In genomic region chrX:133412246-133412645, GRCh38 we compare ENCODE assay signal across 12 cellular contexts. TPM values are rescaled to one million over a fixed set of nuclear protein-coding genes. Genes with fewer than 3 reads are reported as not detected.
DNase-seq lines count a peak whose midpoint lies in the region; TF ChIP-seq lines count a peak whose summit lies in the region.
"Had no signal": no experiment of that assay in that cellular context is flagged by ENCODE, and none has a peak within 500 bp of the region (broad histone marks: within the 10 kb centered on the region; RNA-seq: fewer than 3 reads in every experiment).

No MANE protein-coding gene starts in this region.

- no peak overlapping the region for H3K4me3 Mint-ChIP-seq in Caco-2 (ENCODE audit: unreplicated experiment)

- 49% methylated on average over 3 of the region's 3 CpGs for WGBS in hepatocyte (ENCODE audit: low lambda C conversion rate, missing lambda C conversion rate)

- H3K4me3 ChIP-seq in AG10803 (ENCODE audit: low read length) (no peak overlapping the region), SJSA1 (peak overlapping the region; percentile 80), hepatocyte (no peak overlapping the region), osteoblast (ENCODE audit: insufficient read depth, low read length) (no peak overlapping the region), Caco-2 (ENCODE audit: low read depth, low read length) (no peak overlapping the region), BE2C (ENCODE audit: low read depth, low read length) (no peak overlapping the region)

- no TSS peak for BruUV-seq in Caco-2 (replicated peaks; lab: Mats Ljungman, UMichigan)

- H3K4me1 ChIP-seq in SJSA1 (replicated peaks) (peaks cover 31% of the 10 kb centered on the region), hepatocyte (ENCODE audit: insufficient read depth) (no peaks in the 10 kb centered on the region), osteoblast (ENCODE audit: insufficient read depth, low read length) (no peaks in the 10 kb centered on the region), Caco-2 (no peaks in the 10 kb centered on the region), BE2C (no peaks in the 10 kb centered on the region)

- H3K27me3 Mint-ChIP-seq in Caco-2 (ENCODE audit: insufficient read depth, unreplicated experiment), result peaks cover 7% of the 10 kb centered on the region

- TF ChIP-seq CTCF in AG10803 (conservative IDR thresholded peaks at IDR 0.05; ENCODE audit: low read length) (no peak), hepatocyte (IDR thresholded peaks at IDR 0.05; ENCODE audit: poor library complexity) (no peak), osteoblast (IDR thresholded peaks at IDR 0.05; ENCODE audit: extremely low read depth, low read depth, low read length) (no peak), Caco-2 (IDR thresholded peaks at IDR 0.05; ENCODE audit: insufficient read depth in 1 of 2, low read depth in 1 of 2, low read length in 1 of 2, severe bottlenecking in 1 of 2, unreplicated experiment in 1 of 2) (no peak), BE2C (IDR thresholded peaks at IDR 0.05; ENCODE audit: low read depth, low read length) (no peak), RWPE1 (conservative IDR thresholded peaks at IDR 0.05; ENCODE audit: low read depth) (no peak)

- H2AFZ ChIP-seq in hepatocyte, result no peak overlapping the region
- no peak overlapping the region for H2AFZ ChIP-seq in osteoblast (ENCODE audit: low read length)

- H3K4me1 Mint-ChIP-seq in Caco-2 (ENCODE audit: low read depth, unreplicated experiment), result no peaks in the 10 kb centered on the region

- CTCF ChIA-PET in Caco-2 (lab: Charles Lee), result no interaction called here
- CTCF ChIA-PET in RWPE1 (lab: Yijun Ruan, JAX), result no interaction called here

- no peaks in the 10 kb centered on the region for H3K36me3 Mint-ChIP-seq in Caco-2 (ENCODE audit: insufficient read depth, unreplicated experiment)

- no peak overlapping the region for H3K27ac Mint-ChIP-seq in Caco-2 (ENCODE audit: unreplicated experiment)

- H3K9me3 ChIP-seq in SJSA1 (replicated peaks) (no peaks in the 10 kb centered on the region), hepatocyte (ENCODE audit: low read depth) (no peaks in the 10 kb centered on the region), osteoblast (ENCODE audit: low read depth, low read length) (no peaks in the 10 kb centered on the region), Caco-2 (no peaks in the 10 kb centered on the region), BE2C (no peaks in the 10 kb centered on the region)
- H3K9me3 ChIP-seq: esophagus squamous epithelium had no signal

- H3K4me2 ChIP-seq in hepatocyte (peak overlapping the region; percentile 86), osteoblast (ENCODE audit: insufficient read depth, low read length) (no peak overlapping the region)

- DNase-seq in AG10803 (ENCODE audit: low read depth) (peak; percentile 62), SJSA1 (ENCODE audit: low read depth in 1 of 2, low spot score in 2 of 2) (peak; percentile 66 to 88), hepatocyte (ENCODE audit: low spot score) (no peak), osteoblast (ENCODE audit: insufficient read length, low spot score, missing footprints) (peak; percentile 84), Caco-2 (no peak), BE2C (no peak), RWPE1 (ENCODE audit: low spot score) (no peak), GDM1 (lab: John Stamatoyannopoulos, UW) (no peak)
- DNase-seq: activated CD4-positive, alpha-beta T cell treated with anti-CD3 and anti-CD28 coated beads, Interleukin-2, amount 50 U/mL, for 1 hour; central memory CD4-positive, alpha-beta T cell; esophagus squamous epithelium had no signal

- H3K9me2 ChIP-seq in hepatocyte (replicated peaks; ENCODE audit: insufficient read depth), result no peaks in the 10 kb centered on the region

- H3K36me3 ChIP-seq in SJSA1 (peaks cover 39% of the 10 kb centered on the region), hepatocyte (replicated peaks; ENCODE audit: insufficient read depth, low read depth) (no peaks in the 10 kb centered on the region), osteoblast (ENCODE audit: insufficient read depth, low read length) (no peaks in the 10 kb centered on the region), Caco-2 (ENCODE audit: control insufficient read depth, insufficient read depth, low read length) (no peaks in the 10 kb centered on the region), BE2C (no peaks in the 10 kb centered on the region)
- H3K36me3 ChIP-seq: esophagus squamous epithelium had no signal

- peaks cover 3% of the 10 kb centered on the region for H3K79me2 ChIP-seq in hepatocyte
- H3K79me2 ChIP-seq in osteoblast (ENCODE audit: insufficient read depth, low read length), result no peaks in the 10 kb centered on the region

- intact Hi-C loops in Caco-2 (cut with micrococcal nuclease; ENCODE audit: unreplicated experiment), result no loop called here

- POLR2A ChIA-PET in Caco-2 (lab: Charles Lee) (no interaction called here), RWPE1 (lab: Yijun Ruan, JAX; ENCODE audit: low non-redundant PET) (no interaction called here)

- H3K27me3 ChIP-seq in SJSA1 (replicated peaks), result no peaks in the 10 kb centered on the region
- H3K27me3 ChIP-seq in hepatocyte, result peaks cover 3% of the 10 kb centered on the region
- peaks cover 30% of the 10 kb centered on the region for H3K27me3 ChIP-seq in osteoblast (ENCODE audit: insufficient read depth, low read length)
- no peaks in the 10 kb centered on the region; the same call in 1 of the 2 replicates for H3K27me3 ChIP-seq in Caco-2 (replicated peaks; ENCODE audit: control insufficient read depth, insufficient read depth, low read length)
- peaks cover 15% of the 10 kb centered on the region for H3K27me3 ChIP-seq in BE2C

- H3K9me3 Mint-ChIP-seq in Caco-2 (ENCODE audit: unreplicated experiment), result no peaks in the 10 kb centered on the region

- H4K20me1 ChIP-seq in hepatocyte (ENCODE audit: insufficient read depth, poor library complexity, severe bottlenecking) (no peaks in the 10 kb centered on the region), osteoblast (ENCODE audit: insufficient read depth, low read length) (no peaks in the 10 kb centered on the region)

- H3K27ac ChIP-seq in SJSA1, result peak overlapping the region; percentile 90
- H3K27ac ChIP-seq in hepatocyte, result no peak overlapping the region
- no peak overlapping the region for H3K27ac ChIP-seq in osteoblast (ENCODE audit: low read depth, low read length)
- no peak overlapping the region for H3K27ac ChIP-seq in RWPE1

RNA-seq across cellular contexts. Expression of gene GPC4, which starts 3.0 kb away (rescaled TPM):
- total RNA-seq in SJSA1 (2014; rRNA removed; shearing (Covaris generic)), result 22.3 and 25.8 TPM in 2 replicates
- total RNA-seq in hepatocyte (9.2 and 11.8 TPM in 2 replicates), osteoblast (8.3 TPM in 2 replicates), Caco-2 (2022) (1.0 and 1.2 TPM in 2 replicates)
- 15.6 and 16.0 TPM in 2 replicates for polyA plus RNA-seq in hepatocyte
- not detected for polyA plus RNA-seq in BE2C (2012; ENCODE audit: insufficient read depth, insufficient read length, low read depth)
- total RNA-seq: T-helper 1 cell treated with Interleukin-12 subunit alpha and Interleukin-12 subunit beta and Interleukin-4 antibody, amounts not matched to agents 30 ng/mL and 1 ng/mL, for 36 hours had no signal

Comparison
In these comparisons a context has a peak if more than half of its experiments do, and no peak if none do; other contexts are left out.
1. DNase-seq: peak in AG10803 (single experiment), SJSA1 (2 of 2) and osteoblast (single experiment); none in hepatocyte (single experiment), Caco-2 (0 of 2), BE2C (single experiment), RWPE1 (single experiment) and GDM1 (single experiment).